ENCODE assay signal across 8 cellular contexts in genomic region chr13:36998624-36999041, GRCh38. TPM values are rescaled to one million over a fixed set of nuclear protein-coding genes. Genes with fewer than 3 reads are reported as not detected.
DNase-seq lines count a peak whose midpoint lies in the region; ATAC-seq and TF ChIP-seq lines count a peak whose summit lies in the region.

No MANE protein-coding gene starts in this region.

- H3K9me3 ChIP-seq in Peyer's patch (no peaks in the 10 kb centered on the region), adipocyte (ENCODE audit: control insufficient read depth, low read length) (no peaks in the 10 kb centered on the region), iPS DF 6.9 (ENCODE audit: control insufficient read depth, insufficient read depth, low read length) (no peaks in the 10 kb centered on the region), skeletal muscle satellite cell (replicated peaks; ENCODE audit: low read length) (no peaks in the 10 kb centered on the region)

- peak overlapping the region; percentile 95 for H3K4me2 ChIP-seq in skeletal muscle satellite cell (ENCODE audit: low read length)

- H3K9ac ChIP-seq in adipocyte (ENCODE audit: low read length) (peak overlapping the region; percentile 98), skeletal muscle satellite cell (ENCODE audit: low read depth, low read length) (peak overlapping the region; percentile 95)

- ATAC-seq in HG02571 (IDR thresholded peaks at IDR 0.05; ENCODE audit: unreplicated experiment): no peak
- no peak for ATAC-seq in GM18520 (IDR thresholded peaks at IDR 0.05; ENCODE audit: unreplicated experiment)

- DNase-seq in GM20000 (ENCODE audit: low spot score): peak; percentile 7
- peak; percentile 16 to 57 (median 47) for DNase-seq in Peyer's patch
- DNase-seq in adipocyte (ENCODE audit: low read depth): peak; percentile 49
- DNase-seq in iPS DF 6.9 (ENCODE audit: low read depth, low spot score): no peak
- no peak for DNase-seq in GOT3 (lab: John Stamatoyannopoulos, UW)

- no peak for TF ChIP-seq CTCF in GM20000 (IDR thresholded peaks at IDR 0.05; ENCODE audit: extremely low read depth, missing control alignments)
- TF ChIP-seq CTCF in Peyer's patch (IDR thresholded peaks at IDR 0.05): no peak

- H3K4me1 ChIP-seq in Peyer's patch (peaks cover 0 to 17% (median 2%) of the 10 kb centered on the region in 4 donors), adipocyte (ENCODE audit: control insufficient read depth, insufficient read depth, low read length) (peaks cover 18% of the 10 kb centered on the region), iPS DF 6.9 (ENCODE audit: control insufficient read depth, insufficient read depth, low read length) (no peaks in the 10 kb centered on the region), skeletal muscle satellite cell (ENCODE audit: control insufficient read depth, insufficient read depth, low read length) (peaks cover 25% of the 10 kb centered on the region)

- TF ChIP-seq POLR2A in Peyer's patch (IDR thresholded peaks at IDR 0.05): no peak

- WGBS in iPS DF 6.9 (ENCODE audit: insufficient coverage, insufficient read length): no CpG with 5 or more reads among the region's 21 CpGs

- peak overlapping the region; percentile 64 to 99 (median 82) for H3K4me3 ChIP-seq in Peyer's patch
- H3K4me3 ChIP-seq in adipocyte (ENCODE audit: low read length): peak overlapping the region; percentile 99
- H3K4me3 ChIP-seq in iPS DF 6.9 (ENCODE audit: low read length): peak overlapping the region; percentile 88; the same call in 1 of the 2 replicates
- H3K4me3 ChIP-seq in skeletal muscle satellite cell (ENCODE audit: low read length): peak overlapping the region; percentile 83

- H3K36me3 ChIP-seq in Peyer's patch (peaks cover 0 to 28% (median 0%) of the 10 kb centered on the region in 3 donors), adipocyte (ENCODE audit: control insufficient read depth, insufficient read depth, low read length, severe bottlenecking) (peaks cover 32% of the 10 kb centered on the region), iPS DF 6.9 (ENCODE audit: control insufficient read depth, insufficient read depth, low read length) (peaks cover 3% of the 10 kb centered on the region; the same call in 1 of the 2 replicates), skeletal muscle satellite cell (ENCODE audit: insufficient read depth, low read length) (peaks cover 26% of the 10 kb centered on the region)

- H3K27ac ChIP-seq in Peyer's patch (peak overlapping the region in 3 of 4 donors; percentile 88 to 96 (median 94)), iPS DF 6.9 (ENCODE audit: low read length) (no peak overlapping the region)

- H3K27me3 ChIP-seq in Peyer's patch (no peaks in the 10 kb centered on the region), adipocyte (replicated peaks; ENCODE audit: control insufficient read depth, insufficient read depth, low read length) (no peaks in the 10 kb centered on the region), iPS DF 6.9 (ENCODE audit: control insufficient read depth, insufficient read depth, low read length) (no peaks in the 10 kb centered on the region), skeletal muscle satellite cell (ENCODE audit: control insufficient read depth, insufficient read depth, low read length) (no peaks in the 10 kb centered on the region)

RNA-seq across cellular contexts. Expression of gene ALG5, which starts 0.5 kb away (rescaled TPM):
- total RNA-seq in Peyer's patch: 10 to 100 TPM; 21.3 to 25.4 (median 22.3) TPM
- 42.1 and 49.6 TPM in 2 replicates for total RNA-seq in skeletal muscle satellite cell (2012; rRNA removed)

RNA-seq across cellular contexts. Expression of gene EXOSC8, which starts 2.0 kb away (rescaled TPM):
- total RNA-seq in Peyer's patch: 10 to 100 TPM; 24.8 to 68.5 (median 25.3) TPM
- total RNA-seq in skeletal muscle satellite cell (2012; rRNA removed): 31.7 and 34.7 TPM in 2 replicates

Comparison
In these comparisons a context has a peak if more than half of its experiments do, and no peak if none do; other contexts are left out.
1. DNase-seq: peak in GM20000 (single experiment), Peyer's patch (3 of 3) and adipocyte (single experiment); none in iPS DF 6.9 (single experiment) and GOT3 (single experiment).
2. Peak in every context shown above with its lines, with median percentiles within 50 percentile points of each other: H3K4me3 ChIP-seq.